ENCODE assay signal across 8 cellular contexts in the genomic region with DNA sequence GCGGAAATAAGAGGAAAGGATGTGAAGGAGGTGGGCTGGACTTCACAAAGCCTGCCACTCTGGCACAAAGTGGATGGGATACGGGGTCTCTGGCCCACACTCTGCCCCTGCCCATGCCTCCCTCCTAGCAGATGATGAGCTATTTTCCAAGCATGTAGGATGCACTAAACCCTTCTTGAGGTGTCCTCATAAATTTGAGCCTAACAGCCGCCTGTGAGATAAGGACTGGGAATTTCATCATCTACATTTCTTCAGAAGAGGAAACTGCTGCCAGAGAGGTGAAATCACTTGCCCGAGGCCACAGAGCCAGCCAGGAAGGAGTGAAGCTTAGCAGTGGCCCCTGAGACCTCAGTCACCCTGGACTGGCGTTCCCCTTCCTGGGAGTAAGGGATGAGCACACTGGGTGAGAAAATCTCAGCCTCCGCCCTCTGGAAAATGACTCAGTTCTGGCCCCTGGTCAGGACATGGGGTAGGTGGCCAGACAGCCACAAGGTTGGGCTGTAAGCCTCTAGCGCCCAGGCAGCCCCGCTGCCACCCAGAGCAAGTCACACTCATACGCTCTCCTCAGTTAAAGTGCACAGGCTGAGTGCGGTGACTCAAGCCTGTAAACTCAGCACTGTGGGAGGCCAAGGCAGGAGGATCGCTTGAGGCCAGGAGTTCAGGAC. TPM values are rescaled to one million over a fixed set of nuclear protein-coding genes. Genes with fewer than 3 reads are reported as not detected.
DNase-seq lines count a peak whose midpoint lies in the region; ATAC-seq and TF ChIP-seq lines count a peak whose summit lies in the region.
"Had no signal": no experiment of that assay in that cellular context is flagged by ENCODE, and none has a peak within 500 bp of the region (broad histone marks: within the 10 kb centered on the region; RNA-seq: fewer than 3 reads in every experiment).

No MANE protein-coding gene starts in this region.

- DNase-seq in HL-60 (ENCODE audit: low read depth in 1 of 2, low spot score in 1 of 2) (peak; percentile 65 to 73), SKM-1 (lab: John Stamatoyannopoulos, UW; ENCODE audit: unreplicated experiment) (peak; percentile 86), heart left ventricle (peak in 2 of 5 donors; percentile 56 to 71), transverse colon (peak; percentile 22), retina (no peak)
- DNase-seq in activated T-cell treated with anti-CD3 and anti-CD28 coated beads, Interleukin-2, amount 50 U/mL, for 48 hours = no peak
- no peak for DNase-seq in NK-92 treated with Interleukin-12 subunit alpha and Interleukin-12 subunit beta, amount 100 ng/mL, for 24 hours (lab: John Stamatoyannopoulos, UW)

- WGBS in heart left ventricle, 4 donors = 69 to 76% (median 71%) methylated on average over 9 to 11 of the region's 11 CpGs
- WGBS in transverse colon (ENCODE audit: low coverage in 1 of 2), 2 donors = 0 to 73% methylated on average over 1 to 11 of the region's 11 CpGs

- H3K27me3 ChIP-seq in HL-60 (ENCODE audit: insufficient read depth, poor library complexity, severe bottlenecking) (no peaks in the 10 kb centered on the region), heart left ventricle (no peaks in the 10 kb centered on the region), transverse colon (no peaks in the 10 kb centered on the region)
- H3K27me3 ChIP-seq: vagina had no signal

- TF ChIP-seq EP300 in transverse colon (IDR thresholded peaks at IDR 0.05; ENCODE audit: low read depth) = no peak

- no peak overlapping the region for H3K4me3 ChIP-seq in HL-60 (replicated peaks; ENCODE audit: insufficient read depth, low read length)
- no peak overlapping the region for H3K4me3 ChIP-seq in heart left ventricle
- no peak overlapping the region for H3K4me3 ChIP-seq in transverse colon
- H3K4me3 ChIP-seq: vagina had no signal

- TF ChIP-seq POLR2A in heart left ventricle (IDR thresholded peaks at IDR 0.05) (no peak), transverse colon (IDR thresholded peaks at IDR 0.05) (no peak)

- peaks cover 0 to 71% (median 34%) of the 10 kb centered on the region in 12 donors for H3K4me1 ChIP-seq in heart left ventricle
- peaks cover 5 to 17% (median 5%) of the 10 kb centered on the region in 4 donors for H3K4me1 ChIP-seq in transverse colon
- H3K4me1 ChIP-seq: vagina had no signal

- H3K9me3 ChIP-seq in heart left ventricle = peaks cover 0 to 5% (median 0%) of the 10 kb centered on the region in 12 donors
- H3K9me3 ChIP-seq in transverse colon = no peaks in the 10 kb centered on the region
- H3K9me3 ChIP-seq: vagina had no signal

- in situ Hi-C loops in transverse colon (cut with MboI; ENCODE audit: low pct_ligation_motif_present in 1 of 4, low pct_unique_long_range_greater_than_20kb in 1 of 4, low sequenced_read_pairs in 3 of 4) = loop anchor here in 3 of 4 donors (10.0 kb wide), 3 partner anchors 154 to 244 kb away; no protein-coding TSS in a partner anchor

- H3K27ac ChIP-seq in HL-60 (replicated peaks) (no peak overlapping the region), heart left ventricle (peak overlapping the region in 11 of 12 donors; percentile 68 to 92 (median 84)), transverse colon (peak overlapping the region in 3 of 4 donors; percentile 4 to 46 (median 37))
- H3K27ac ChIP-seq: vagina had no signal

- peak in 2 of 4 donors; percentile 6 to 8 for ATAC-seq in heart left ventricle

- H3K36me3 ChIP-seq in heart left ventricle = no peaks in the 10 kb centered on the region
- no peaks in the 10 kb centered on the region for H3K36me3 ChIP-seq in transverse colon
- H3K36me3 ChIP-seq: vagina had no signal

- intact Hi-C loops in heart left ventricle (cut with DNase I) = loop anchor here in 4 of 10 donors (2.0 to 5.0 kb wide), 3 partner anchors 28 to 237 kb away; partner anchors contain the start of gene MB (in 2 of the 4)
- intact Hi-C loops in transverse colon (cut with DNase I; ENCODE audit: low total_unique reads) = loop anchor here (10.0 kb wide), 1 partner anchor 244 kb away; no protein-coding TSS in a partner anchor

- TF ChIP-seq CTCF in HL-60 (IDR thresholded peaks at IDR 0.05; ENCODE audit: insufficient read depth, low read length) (no peak), heart left ventricle (IDR thresholded peaks at IDR 0.05) (no peak), transverse colon (IDR thresholded peaks at IDR 0.05) (no peak)

RNA-seq across cellular contexts. Expression of gene MB, which starts 27.9 kb away (rescaled TPM):
- total RNA-seq in heart left ventricle = over 10,000 TPM in 7 of 9 donors, 1,000 to 10,000 TPM in 2; 6,950 to 16,840 (median 13,341) TPM
- polyA plus RNA-seq in heart left ventricle = over 10,000 TPM in 1 of 2 donors, 1,000 to 10,000 TPM in 1; 6,181 to 16,360 TPM
- 10 to 100 TPM in 2 of 4 donors, 1 to 10 TPM in 1, not detected in 1; 9.0 to 37.0 (median 15.7) TPM for total RNA-seq in transverse colon
- total RNA-seq: vagina had no signal

RNA-seq across cellular contexts. Expression of gene RASD2, which starts 48.6 kb away (rescaled TPM):
- total RNA-seq in heart left ventricle = 10 to 100 TPM in 1 of 9 donors, 1 to 10 TPM in 8; 1.4 to 10.5 (median 5.3) TPM
- polyA plus RNA-seq in heart left ventricle = 1 to 10 TPM; 3.7 to 4.8 TPM
- 10 to 100 TPM in 3 of 4 donors, 1 to 10 TPM in 1; 8.5 to 19.7 (median 13.9) TPM for total RNA-seq in transverse colon

RNA-seq across cellular contexts. Expression of gene APOL6, which starts 59.0 kb away (rescaled TPM):
- 10 to 100 TPM in 3 of 9 donors, 1 to 10 TPM in 6; 3.3 to 55.8 (median 7.3) TPM for total RNA-seq in heart left ventricle
- polyA plus RNA-seq in heart left ventricle = 1 to 10 TPM; 2.3 to 2.4 TPM
- total RNA-seq in transverse colon = 10 to 100 TPM in 3 of 4 donors, 1 to 10 TPM in 1; 4.6 to 39.7 (median 27.5) TPM

Comparison
In these comparisons a context has a peak if more than half of its experiments do, and no peak if none do; other contexts are left out.
1. DNase-seq: peak in HL-60 (2 of 2), SKM-1 (single experiment) and transverse colon (single experiment); none in activated T-cell treated with anti-CD3 and anti-CD28 coated beads, Interleukin-2, amount 50 U/mL, for 48 hours (0 of 2), NK-92 treated with Interleukin-12 subunit alpha and Interleukin-12 subunit beta, amount 100 ng/mL, for 24 hours (single experiment) and retina (single experiment).
2. RNA of gene MB, which starts 27.9 kb away (total RNA-seq): 6,950 to 16,840 TPM in heart left ventricle; 9.0 to 37.0 TPM in transverse colon; every median in the first group is over 100 times any median in the second.